ENCODE assay signal across 16 cellular contexts in the genomic region with DNA sequence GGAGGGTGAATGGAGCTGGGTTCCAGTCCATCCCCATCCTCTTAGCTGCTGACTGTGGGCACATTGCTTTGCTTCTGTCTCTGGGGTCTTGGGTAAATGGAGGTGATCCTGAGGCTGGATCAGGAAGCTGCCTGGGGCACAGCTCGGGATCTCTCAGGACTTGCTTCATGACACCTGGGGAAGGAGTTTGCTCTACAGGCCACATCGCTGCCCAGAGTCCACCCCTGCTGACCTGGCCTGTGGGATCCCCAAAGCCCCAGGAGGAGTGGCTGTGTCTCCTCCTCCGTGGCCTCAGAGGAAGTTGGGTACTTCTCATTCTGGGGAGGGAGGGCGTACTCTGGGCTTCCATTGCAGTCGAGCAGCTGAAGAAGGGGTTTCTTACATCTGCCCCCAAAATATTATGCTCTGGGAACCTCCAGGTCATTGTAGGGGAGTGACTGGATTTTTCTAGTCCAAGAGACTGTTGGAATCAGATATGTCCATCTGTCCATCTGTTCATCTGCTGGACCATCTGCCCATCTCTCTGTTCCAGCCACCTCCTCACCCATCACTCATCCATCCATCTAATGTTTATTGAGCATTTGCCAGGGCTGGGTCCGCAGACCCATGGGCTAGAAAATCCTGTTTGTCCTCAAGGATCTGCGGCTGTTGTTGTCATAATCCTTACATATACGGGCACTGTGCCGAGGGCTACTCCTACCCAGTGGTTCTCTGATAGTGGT. TPM values are rescaled to one million over a fixed set of nuclear protein-coding genes. Genes with fewer than 3 reads are reported as not detected.
A peak's percentile ranks its signal among the peaks of the same experiment; 100 is the strongest.
DNase-seq lines count a peak whose midpoint lies in the region; ATAC-seq, FAIRE-seq and TF ChIP-seq lines count a peak whose summit lies in the region.
"Had no signal": no experiment of that assay in that cellular context is flagged by ENCODE, and none has a peak within 500 bp of the region (broad histone marks: within the 10 kb centered on the region; RNA-seq: fewer than 3 reads in every experiment).

No MANE protein-coding gene starts in this region.

- DNase-seq in HL-60 (ENCODE audit: low read depth in 1 of 2, low spot score in 1 of 2) = no peak
- no peak for DNase-seq in bronchial epithelial cell (ENCODE audit: low read depth)
- DNase-seq in right lobe of liver = no peak
- no peak for DNase-seq in thoracic aorta (ENCODE audit: low spot score)
- no peak for DNase-seq in pons (ENCODE audit: low spot score)
- DNase-seq: activated CD4-positive, alpha-beta T cell treated with anti-CD3 and anti-CD28 coated beads, Interleukin-2, amount 10 ng/mL, durations not matched to agents 7 days and 5 days; activated gamma-delta T cell treated with Interleukin-2 at 50 U/mL for 16 hours; KG1; natural killer cell; NCI-H2029 treated with DMSO at 0.1 percent for 48 hours; NCI-H510A treated with DMSO at 0.1 percent for 48 hours had no signal

- H3K27ac ChIP-seq in HL-60 (replicated peaks) = peak overlapping the region; percentile 35; the same call in 1 of the 2 replicates
- peak overlapping the region in 2 of 3 donors; percentile 21 to 79 for H3K27ac ChIP-seq in right lobe of liver
- peak overlapping the region; percentile 91 to 94 for H3K27ac ChIP-seq in thoracic aorta
- H3K27ac ChIP-seq: epithelial cell of prostate had no signal

- H3K36me3 ChIP-seq in bronchial epithelial cell (ENCODE audit: control insufficient read depth, insufficient read depth, low read length) (no peaks in the 10 kb centered on the region), right lobe of liver (peaks cover 0 to 25% (median 11%) of the 10 kb centered on the region in 4 donors), thoracic aorta (peaks cover 9% of the 10 kb centered on the region)

- intact Hi-C loops in right lobe of liver (cut with DNase I) = no loop called here

- peaks cover 0 to 73% (median 35%) of the 10 kb centered on the region in 4 donors for H3K4me1 ChIP-seq in right lobe of liver
- H3K4me1 ChIP-seq in thoracic aorta (ENCODE audit: control insufficient read depth in 1 of 2, low read depth in 2 of 2) = peaks cover 62 to 90% of the 10 kb centered on the region in 2 donors

- TF ChIP-seq CTCF in HL-60 (IDR thresholded peaks at IDR 0.05; ENCODE audit: insufficient read depth, low read length) (no peak), bronchial epithelial cell (IDR thresholded peaks at IDR 0.05; ENCODE audit: insufficient read depth, low read length, severe bottlenecking) (no peak), right lobe of liver (IDR thresholded peaks at IDR 0.05) (no peak), thoracic aorta (IDR thresholded peaks at IDR 0.05) (no peak)

- no peak for TF ChIP-seq POLR2A in right lobe of liver (IDR thresholded peaks at IDR 0.05)

- H3K4me3 ChIP-seq in HL-60 (replicated peaks; ENCODE audit: insufficient read depth, low read length) (no peak overlapping the region), bronchial epithelial cell (ENCODE audit: low read depth, low read length) (no peak overlapping the region), right lobe of liver (no peak overlapping the region), thoracic aorta (no peak overlapping the region)
- H3K4me3 ChIP-seq: lung had no signal

- WGBS in right lobe of liver (ENCODE audit: insufficient coverage, low coverage, low lambda C conversion rate, missing lambda C conversion rate) = 82% methylated on average over 4 of the region's 9 CpGs

- no peak for ATAC-seq in right lobe of liver
- no peak for ATAC-seq in thoracic aorta (ENCODE audit: insufficient number of reproducible peaks, low FRiP score, low read depth)
- ATAC-seq in HG03039 (IDR thresholded peaks at IDR 0.05; ENCODE audit: unreplicated experiment) = no peak
- ATAC-seq in GM21447 (IDR thresholded peaks at IDR 0.05; ENCODE audit: unreplicated experiment) = no peak
- no peak for ATAC-seq in GM18873 (IDR thresholded peaks at IDR 0.05; ENCODE audit: low FRiP score, unreplicated experiment)
- ATAC-seq: natural killer cell had no signal

- FAIRE-seq in bronchial epithelial cell (lab: Jason Lieb, UNC) = peak; percentile 62

- H3K9me3 ChIP-seq in right lobe of liver (no peaks in the 10 kb centered on the region), thoracic aorta (no peaks in the 10 kb centered on the region)

- H3K27me3 ChIP-seq in HL-60 (ENCODE audit: insufficient read depth, poor library complexity, severe bottlenecking) (no peaks in the 10 kb centered on the region), bronchial epithelial cell (ENCODE audit: control insufficient read depth, insufficient read depth, low read length) (no peaks in the 10 kb centered on the region), right lobe of liver (no peaks in the 10 kb centered on the region), thoracic aorta (replicated peaks; ENCODE audit: insufficient read depth) (no peaks in the 10 kb centered on the region)

RNA-seq across cellular contexts. Expression of gene ARHGEF10L, which starts 45.9 kb away (rescaled TPM):
- total RNA-seq in bronchial epithelial cell = 6.3 and 14.8 TPM in 2 replicates
- total RNA-seq in right lobe of liver = 100 to 1,000 TPM in 2 of 6 experiments, 10 to 100 TPM in 4; 59.7 to 124 (median 87.4) TPM
- 100 to 1,000 TPM; 226 to 301 TPM for total RNA-seq in thoracic aorta
- total RNA-seq: activated CD4-positive, alpha-beta T cell treated with anti-CD3 and anti-CD28 coated beads, Interleukin-2, amount 10 ng/mL, durations not matched to agents 7 days and 5 days had no signal

Comparison
In these comparisons a context has a peak if more than half of its experiments do, and no peak if none do; other contexts are left out.
1. H3K27ac ChIP-seq: peak in every context shown above with its lines; median percentile 92 in thoracic aorta; 50 in right lobe of liver; 35 in HL-60.